In the genomic region with DNA sequence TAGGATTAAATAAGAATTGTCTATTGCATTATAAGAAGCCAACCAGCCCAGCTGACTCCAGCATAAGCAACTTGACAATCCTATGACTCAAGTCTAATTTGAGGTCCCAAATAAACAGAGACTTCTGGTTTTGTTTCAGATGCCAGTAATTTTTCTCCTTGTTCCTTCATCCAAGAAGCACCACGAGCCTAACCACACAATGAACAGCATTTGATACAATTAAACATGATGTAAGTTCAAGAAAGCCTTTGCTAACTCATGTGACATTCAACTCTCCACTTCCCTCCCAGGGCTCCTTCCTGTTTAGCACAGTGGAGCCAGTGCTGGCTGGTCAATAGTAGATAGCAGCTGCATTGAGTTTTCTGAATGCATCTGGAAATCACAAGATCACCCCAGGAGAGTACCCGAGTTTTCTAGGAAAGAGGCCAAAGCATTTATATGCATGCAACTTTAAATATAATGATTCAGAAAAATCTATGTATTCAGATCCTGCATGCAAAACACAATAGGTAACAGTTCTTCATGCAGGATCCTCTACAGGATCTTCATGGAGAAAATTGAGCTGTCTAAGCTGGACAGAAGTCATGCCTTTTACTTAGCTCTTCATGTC, we compare ENCODE assay signal across 8 cellular contexts.
DNase-seq lines count a peak whose midpoint lies in the region; ATAC-seq and TF ChIP-seq lines count a peak whose summit lies in the region.

No MANE protein-coding gene starts in this region.

- CTCF ChIA-PET in Caco-2 (lab: Charles Lee) = no interaction called here
- CTCF ChIA-PET in activated CD8-positive, alpha-beta T cell treated with anti-CD3 and anti-CD28 coated beads for 36 hours (lab: Charles Lee) = no interaction called here

- no peaks in the 10 kb centered on the region for H3K9me3 ChIP-seq in sigmoid colon
- H3K9me3 ChIP-seq in Caco-2 = no peaks in the 10 kb centered on the region

- H3K27me3 Mint-ChIP-seq in Caco-2 (ENCODE audit: insufficient read depth, unreplicated experiment) = peaks cover 3% of the 10 kb centered on the region
- H3K27me3 Mint-ChIP-seq in activated CD8-positive, alpha-beta T cell treated with anti-CD3 and anti-CD28 coated beads for 36 hours = no peaks in the 10 kb centered on the region

- TF ChIP-seq CTCF in sigmoid colon (IDR thresholded peaks at IDR 0.05) (no peak), Caco-2 (IDR thresholded peaks at IDR 0.05; ENCODE audit: insufficient read depth in 1 of 2, low read depth in 1 of 2, low read length in 1 of 2, severe bottlenecking in 1 of 2, unreplicated experiment in 1 of 2) (no peak)
- no peak for TF ChIP-seq CTCF in activated CD8-positive, alpha-beta T cell treated with anti-CD3 and anti-CD28 coated beads for 36 hours (IDR thresholded peaks at IDR 0.05)

- POLR2A ChIA-PET in Caco-2 (lab: Charles Lee) = no interaction called here
- POLR2A ChIA-PET in activated CD8-positive, alpha-beta T cell treated with anti-CD3 and anti-CD28 coated beads for 36 hours (lab: Charles Lee) = no interaction called here

- WGBS in sigmoid colon, 2 donors = 23 to 56% methylated on average over 2 of the region's 2 CpGs

- no peak for TF ChIP-seq POLR2A in sigmoid colon (IDR thresholded peaks at IDR 0.05)

- no peak overlapping the region for H3K27ac Mint-ChIP-seq in Caco-2 (ENCODE audit: unreplicated experiment)
- H3K27ac Mint-ChIP-seq in activated CD8-positive, alpha-beta T cell treated with anti-CD3 and anti-CD28 coated beads for 36 hours = no peak overlapping the region

- H3K27me3 ChIP-seq in sigmoid colon = no peaks in the 10 kb centered on the region
- no peaks in the 10 kb centered on the region for H3K27me3 ChIP-seq in Caco-2 (replicated peaks; ENCODE audit: control insufficient read depth, insufficient read depth, low read length)

- BruUV-seq in Caco-2 (replicated peaks; lab: Mats Ljungman, UMichigan) = no TSS peak

- peak; percentile 67 for ATAC-seq in GM19351 (IDR thresholded peaks at IDR 0.05; ENCODE audit: unreplicated experiment)
- no peak for ATAC-seq in activated CD8-positive, alpha-beta T cell treated with anti-CD3 and anti-CD28 coated beads for 36 hours

- H3K36me3 ChIP-seq in sigmoid colon = no peaks in the 10 kb centered on the region
- no peaks in the 10 kb centered on the region for H3K36me3 ChIP-seq in Caco-2 (ENCODE audit: control insufficient read depth, insufficient read depth, low read length)

- no peaks in the 10 kb centered on the region for H3K4me1 Mint-ChIP-seq in Caco-2 (ENCODE audit: low read depth, unreplicated experiment)
- H3K4me1 Mint-ChIP-seq in activated CD8-positive, alpha-beta T cell treated with anti-CD3 and anti-CD28 coated beads for 36 hours (ENCODE audit: low read depth) = no peaks in the 10 kb centered on the region

- peak overlapping the region in 2 of 4 donors; percentile 35 to 39 for H3K27ac ChIP-seq in sigmoid colon

- H3K9me3 Mint-ChIP-seq in Caco-2 (ENCODE audit: unreplicated experiment) = no peaks in the 10 kb centered on the region
- H3K9me3 Mint-ChIP-seq in activated CD8-positive, alpha-beta T cell treated with anti-CD3 and anti-CD28 coated beads for 36 hours = no peaks in the 10 kb centered on the region

- DNase-seq in OCI-M1 (lab: John Stamatoyannopoulos, UW) = peak; percentile 96
- peak; percentile 100 for DNase-seq in fibroblast of peridontal ligament (ENCODE audit: extremely low read depth)
- peak; percentile 74 for DNase-seq in sigmoid colon
- DNase-seq in Caco-2 = no peak
- no peak for DNase-seq in stimulated activated CD4-positive, alpha-beta T cell treated with anti-CD3 and anti-CD28 coated beads, Interleukin-4, amount 100 ng/mL, for 1 hour
- no peak for DNase-seq in activated CD8-positive, alpha-beta T cell treated with anti-CD3 and anti-CD28 coated beads for 36 hours
- no peak for DNase-seq in NCI-H2227 (lab: John Stamatoyannopoulos, UW; ENCODE audit: unreplicated experiment)

- H3K4me3 Mint-ChIP-seq in Caco-2 (ENCODE audit: unreplicated experiment) = no peak overlapping the region
- H3K4me3 Mint-ChIP-seq in activated CD8-positive, alpha-beta T cell treated with anti-CD3 and anti-CD28 coated beads for 36 hours = no peak overlapping the region

- H3K4me3 ChIP-seq in sigmoid colon (no peak overlapping the region), Caco-2 (ENCODE audit: low read depth, low read length) (no peak overlapping the region)

- H3K36me3 Mint-ChIP-seq in Caco-2 (ENCODE audit: insufficient read depth, unreplicated experiment) = no peaks in the 10 kb centered on the region
- no peaks in the 10 kb centered on the region for H3K36me3 Mint-ChIP-seq in activated CD8-positive, alpha-beta T cell treated with anti-CD3 and anti-CD28 coated beads for 36 hours (ENCODE audit: low read depth)

- TF ChIP-seq EP300 in sigmoid colon (IDR thresholded peaks at IDR 0.05) = peak in 1 of 4 donors; percentile 73

- peaks cover 0 to 29% (median 4%) of the 10 kb centered on the region in 4 donors for H3K4me1 ChIP-seq in sigmoid colon
- no peaks in the 10 kb centered on the region for H3K4me1 ChIP-seq in Caco-2

- intact Hi-C loops in sigmoid colon (cut with DNase I) = no loop called here
- intact Hi-C loops in Caco-2 (cut with micrococcal nuclease; ENCODE audit: unreplicated experiment) = loop anchor here (10.0 kb wide), 1 partner anchor 356 kb away; no protein-coding TSS in a partner anchor
- intact Hi-C loops in activated CD8-positive, alpha-beta T cell treated with anti-CD3 and anti-CD28 coated beads for 36 hours (cut with micrococcal nuclease) = no loop called here

Comparison
In these comparisons a context has a peak if more than half of its experiments do, and no peak if none do; other contexts are left out.
1. DNase-seq: peak in OCI-M1 (single experiment), fibroblast of peridontal ligament (single experiment) and sigmoid colon (single experiment); none in Caco-2 (0 of 2), stimulated activated CD4-positive, alpha-beta T cell treated with anti-CD3 and anti-CD28 coated beads, Interleukin-4, amount 100 ng/mL, for 1 hour (single experiment), activated CD8-positive, alpha-beta T cell treated with anti-CD3 and anti-CD28 coated beads for 36 hours (single experiment) and NCI-H2227 (single experiment).